ENCODE assay signal across 1 cellular context in the genomic region with DNA sequence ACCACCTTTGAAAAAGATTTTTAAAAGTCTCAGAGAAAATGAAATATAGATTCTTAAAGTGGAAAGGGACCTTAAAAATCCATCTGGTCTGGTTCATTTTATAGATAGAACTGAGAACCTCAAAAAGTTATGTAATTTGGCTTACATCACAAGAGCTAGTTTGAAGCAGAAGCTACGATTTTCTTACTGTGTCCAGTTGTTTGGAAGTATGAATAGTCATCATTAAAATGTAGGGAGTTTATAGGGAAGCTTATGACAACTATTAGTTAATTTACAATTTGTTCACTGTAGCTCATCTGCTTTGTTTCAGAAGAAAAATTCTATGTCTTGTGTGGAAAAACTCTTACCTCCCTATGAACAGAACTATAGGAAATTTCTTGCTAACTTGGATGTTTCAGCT.
TF ChIP-seq lines count a peak whose summit lies in the region.

No MANE protein-coding gene starts in this region.

TF ChIP-seq in SK-N-SH treated with all-trans-retinoic acid at 6 μM for 48 hours, 23 proteins besides CTCF, POLR2A, EP300 and RAD21 (continued from another document):
- TF ChIP-seq, protein P1, sequence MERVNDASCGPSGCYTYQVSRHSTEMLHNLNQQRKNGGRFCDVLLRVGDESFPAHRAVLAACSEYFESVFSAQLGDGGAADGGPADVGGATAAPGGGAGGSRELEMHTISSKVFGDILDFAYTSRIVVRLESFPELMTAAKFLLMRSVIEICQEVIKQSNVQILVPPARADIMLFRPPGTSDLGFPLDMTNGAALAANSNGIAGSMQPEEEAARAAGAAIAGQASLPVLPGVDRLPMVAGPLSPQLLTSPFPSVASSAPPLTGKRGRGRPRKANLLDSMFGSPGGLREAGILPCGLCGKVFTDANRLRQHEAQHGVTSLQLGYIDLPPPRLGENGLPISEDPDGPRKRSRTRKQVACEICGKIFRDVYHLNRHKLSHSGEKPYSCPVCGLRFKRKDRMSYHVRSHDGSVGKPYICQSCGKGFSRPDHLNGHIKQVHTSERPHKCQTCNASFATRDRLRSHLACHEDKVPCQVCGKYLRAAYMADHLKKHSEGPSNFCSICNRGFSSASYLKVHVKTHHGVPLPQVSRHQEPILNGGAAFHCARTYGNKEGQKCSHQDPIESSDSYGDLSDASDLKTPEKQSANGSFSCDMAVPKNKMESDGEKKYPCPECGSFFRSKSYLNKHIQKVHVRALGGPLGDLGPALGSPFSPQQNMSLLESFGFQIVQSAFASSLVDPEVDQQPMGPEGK (CRISPR knock-in tag; IDR thresholded peaks at IDR 0.05; ENCODE audit: borderline replicate concordance) = no peak
- TF ChIP-seq ARNTL (CRISPR knock-in tag; IDR thresholded peaks at IDR 0.05; ENCODE audit: borderline replicate concordance, low read depth) = no peak
- no peak for TF ChIP-seq ZFP3 (CRISPR knock-in tag; IDR thresholded peaks at IDR 0.05)
- TF ChIP-seq ZC3H10 (CRISPR knock-in tag; IDR thresholded peaks at IDR 0.05) = no peak
- TF ChIP-seq GLIS3 (CRISPR knock-in tag; IDR thresholded peaks at IDR 0.05) = no peak
- no peak for TF ChIP-seq CREB5 (CRISPR knock-in tag; IDR thresholded peaks at IDR 0.05; ENCODE audit: low read depth)
- TF ChIP-seq, protein P2, sequence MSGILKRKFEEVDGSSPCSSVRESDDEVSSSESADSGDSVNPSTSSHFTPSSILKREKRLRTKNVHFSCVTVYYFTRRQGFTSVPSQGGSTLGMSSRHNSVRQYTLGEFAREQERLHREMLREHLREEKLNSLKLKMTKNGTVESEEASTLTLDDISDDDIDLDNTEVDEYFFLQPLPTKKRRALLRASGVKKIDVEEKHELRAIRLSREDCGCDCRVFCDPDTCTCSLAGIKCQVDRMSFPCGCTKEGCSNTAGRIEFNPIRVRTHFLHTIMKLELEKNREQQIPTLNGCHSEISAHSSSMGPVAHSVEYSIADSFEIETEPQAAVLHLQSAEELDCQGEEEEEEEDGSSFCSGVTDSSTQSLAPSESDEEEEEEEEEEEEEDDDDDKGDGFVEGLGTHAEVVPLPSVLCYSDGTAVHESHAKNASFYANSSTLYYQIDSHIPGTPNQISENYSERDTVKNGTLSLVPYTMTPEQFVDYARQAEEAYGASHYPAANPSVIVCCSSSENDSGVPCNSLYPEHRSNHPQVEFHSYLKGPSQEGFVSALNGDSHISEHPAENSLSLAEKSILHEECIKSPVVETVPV (CRISPR knock-in tag; IDR thresholded peaks at IDR 0.05) = no peak
- TF ChIP-seq TOX (CRISPR knock-in tag; IDR thresholded peaks at IDR 0.05; ENCODE audit: borderline replicate concordance) = no peak
- TF ChIP-seq POU6F1 (CRISPR knock-in tag; IDR thresholded peaks at IDR 0.05; ENCODE audit: borderline replicate concordance, low read depth) = no peak
- TF ChIP-seq TCF4 (CRISPR knock-in tag; IDR thresholded peaks at IDR 0.05; ENCODE audit: borderline replicate concordance) = no peak
- no peak for TF ChIP-seq OSR1 (CRISPR knock-in tag; IDR thresholded peaks at IDR 0.05)
- TF ChIP-seq ZNF8 (CRISPR knock-in tag; IDR thresholded peaks at IDR 0.05) = no peak
- TF ChIP-seq ZNF565 (CRISPR knock-in tag; conservative IDR thresholded peaks at IDR 0.05; ENCODE audit: low read depth) = no peak
TF ChIP-seq in SK-N-SH treated with all-trans-retinoic acid at 6 μM for 48 hours: peak in this region for 0.
